ENCODE assay signal across 10 cellular contexts in the genomic region with DNA sequence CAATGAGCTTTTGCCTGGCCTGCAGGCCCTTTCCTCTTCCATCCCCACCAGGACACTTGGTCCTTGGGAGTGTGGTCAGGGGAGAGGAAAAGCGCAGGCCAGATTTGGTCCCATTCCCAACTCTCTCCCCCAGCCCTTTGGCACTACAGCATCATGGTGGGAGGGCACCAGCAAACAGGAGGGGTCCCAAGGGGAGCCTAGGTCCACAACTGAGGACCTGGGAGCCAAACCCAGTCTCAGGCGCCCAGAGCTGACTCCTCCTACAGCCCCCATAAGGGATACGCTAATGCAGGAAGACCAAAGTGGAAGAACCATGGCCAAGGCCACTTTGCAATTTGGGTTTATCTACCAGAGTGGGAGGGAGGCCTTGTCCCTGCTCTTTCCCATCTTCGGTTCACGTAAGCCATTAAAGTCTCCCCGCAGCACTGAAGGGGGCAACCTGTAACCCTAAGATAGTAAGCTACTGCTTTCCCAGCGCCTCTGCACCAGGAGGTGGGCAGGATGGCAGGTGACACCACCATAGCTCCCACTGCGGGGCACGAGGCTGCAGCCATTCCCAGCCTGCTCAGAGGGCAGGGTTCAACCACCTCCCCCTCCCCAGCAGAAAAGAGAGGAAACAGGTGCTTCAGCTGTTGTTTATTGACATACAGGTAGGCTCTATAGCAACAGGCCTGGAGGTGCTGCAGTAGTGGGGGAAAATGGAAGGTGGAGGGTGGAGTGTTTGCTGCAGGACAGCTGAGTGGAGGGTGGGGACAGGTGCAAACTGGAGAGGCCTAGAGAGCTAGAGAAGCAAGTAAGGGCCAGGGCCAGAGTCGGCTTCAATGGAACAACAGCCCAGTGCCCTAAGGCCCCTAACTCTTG. TPM values are rescaled to one million over a fixed set of nuclear protein-coding genes. Genes with fewer than 3 reads are reported as not detected.
A peak's percentile ranks its signal among the peaks of the same experiment; 100 is the strongest.
DNase-seq lines count a peak whose midpoint lies in the region; ATAC-seq and TF ChIP-seq lines count a peak whose summit lies in the region.
"Had no signal": no experiment of that assay in that cellular context is flagged by ENCODE, and none has a peak within 500 bp of the region (broad histone marks: within the 10 kb centered on the region; RNA-seq: fewer than 3 reads in every experiment).

No MANE protein-coding gene starts in this region.

- H3K9me2 ChIP-seq in MM.1S (replicated peaks; ENCODE audit: insufficient read depth, low read length): no peaks in the 10 kb centered on the region

- H3K4me3 Mint-ChIP-seq in activated CD4-positive, alpha-beta T cell treated with anti-CD3 and anti-CD28 coated beads for 36 hours: peak overlapping the region; percentile 44
- H3K4me3 Mint-ChIP-seq in WTC11: peak overlapping the region; percentile 76

- H3F3A ChIP-seq in MM.1S (ENCODE audit: insufficient read depth, low read length): peaks cover 34% of the 10 kb centered on the region

- H3K4me2 ChIP-seq in MM.1S (ENCODE audit: low read depth, low read length) (peak overlapping the region; percentile 34; the same call in 1 of the 2 replicates), osteoblast (ENCODE audit: insufficient read depth, low read length) (peak overlapping the region; percentile 54)

- DNase-seq in activated CD4-positive, alpha-beta T cell treated with anti-CD3 and anti-CD28 coated beads for 36 hours: peak; percentile 39
- DNase-seq in activated CD4-positive, alpha-beta T cell treated with anti-CD3 and anti-CD28 coated beads for 1 hour: no peak
- DNase-seq in MM.1S (no peak), WTC11 (ENCODE audit: low spot score) (no peak), osteoblast (ENCODE audit: insufficient read length, low spot score, missing footprints) (peak; percentile 72)
- DNase-seq in effector CD8-positive, alpha-beta T cell (lab: John Stamatoyannopoulos, UW): no peak
- DNase-seq: activated CD8-positive, alpha-beta memory T cell treated with anti-CD3 and anti-CD28 coated beads, Interleukin-2, amount 50 U/mL, for 4 hours; NCI-H1092 had no signal

- POLR2A ChIA-PET in activated CD4-positive, alpha-beta T cell treated with anti-CD3 and anti-CD28 coated beads for 36 hours (lab: Charles Lee): interaction anchor here (1.0 to 1.5 kb wide), 2 partner anchors 28 to 32 kb away, joined by 3 to 8 read pairs; partner anchors contain the start of gene PKM
- POLR2A ChIA-PET in WTC11 (lab: Charles Lee): interaction anchor here (1.3 to 1.5 kb wide), 4 partner anchors 21 to 33 kb away, joined by 3 to 8 read pairs (median 4); no protein-coding TSS in a partner anchor

- H3K4me3 ChIP-seq in MM.1S (ENCODE audit: low read length): no peak overlapping the region
- no peak overlapping the region for H3K4me3 ChIP-seq in osteoblast (ENCODE audit: insufficient read depth, low read length)

- H2AFZ ChIP-seq in MM.1S (ENCODE audit: low read length) (no peak overlapping the region), osteoblast (ENCODE audit: low read length) (no peak overlapping the region)

- peaks cover 19% of the 10 kb centered on the region for H3K4me1 Mint-ChIP-seq in activated CD4-positive, alpha-beta T cell treated with anti-CD3 and anti-CD28 coated beads for 36 hours
- H3K4me1 Mint-ChIP-seq in WTC11: peaks cover 34% of the 10 kb centered on the region

- no peaks in the 10 kb centered on the region for H3K9me3 Mint-ChIP-seq in activated CD4-positive, alpha-beta T cell treated with anti-CD3 and anti-CD28 coated beads for 36 hours (ENCODE audit: low read depth)
- H3K9me3 Mint-ChIP-seq in WTC11: no peaks in the 10 kb centered on the region

- H3K27me3 Mint-ChIP-seq in activated CD4-positive, alpha-beta T cell treated with anti-CD3 and anti-CD28 coated beads for 36 hours: peaks cover 12% of the 10 kb centered on the region
- peaks cover 31% of the 10 kb centered on the region for H3K27me3 Mint-ChIP-seq in WTC11 (ENCODE audit: low read depth)

- no peak for TF ChIP-seq CTCF in MM.1S (IDR thresholded peaks at IDR 0.05; ENCODE audit: low read length)
- no peak for TF ChIP-seq CTCF in WTC11 (IDR thresholded peaks at IDR 0.05)
- TF ChIP-seq CTCF in osteoblast (IDR thresholded peaks at IDR 0.05; ENCODE audit: extremely low read depth, low read depth, low read length): no peak

- H3K36me3 Mint-ChIP-seq in activated CD4-positive, alpha-beta T cell treated with anti-CD3 and anti-CD28 coated beads for 36 hours (ENCODE audit: low read depth): peaks cover 54% of the 10 kb centered on the region
- H3K36me3 Mint-ChIP-seq in WTC11: peaks cover 51% of the 10 kb centered on the region

- intact Hi-C loops in activated CD4-positive, alpha-beta T cell treated with anti-CD3 and anti-CD28 coated beads for 36 hours (cut with DNase I, micrococcal nuclease): loop anchor here (1.0 to 5.0 kb wide), 6 partner anchors 30 to 178 kb away; partner anchors contain the start of genes PARP6 (in 2 of the 2), HEXA (in 1 of the 2) and PKM (in 1 of the 2)

- H3K27ac ChIP-seq in MM.1S (ENCODE audit: low read length) (no peak overlapping the region), osteoblast (ENCODE audit: low read depth, low read length) (no peak overlapping the region)

- H3K27ac Mint-ChIP-seq in activated CD4-positive, alpha-beta T cell treated with anti-CD3 and anti-CD28 coated beads for 36 hours: peak overlapping the region; percentile 37
- H3K27ac Mint-ChIP-seq in WTC11: peak overlapping the region; percentile 32

- H3K4me1 ChIP-seq in MM.1S (ENCODE audit: low read length) (peaks cover 29% of the 10 kb centered on the region), osteoblast (ENCODE audit: insufficient read depth, low read length) (peaks cover 10% of the 10 kb centered on the region)

- ATAC-seq in activated CD4-positive, alpha-beta T cell treated with anti-CD3 and anti-CD28 coated beads for 36 hours: peak; percentile 11
- no peak for ATAC-seq in WTC11
- no peak for ATAC-seq in HG02973 (IDR thresholded peaks at IDR 0.05; ENCODE audit: unreplicated experiment)
- no peak for ATAC-seq in HG02870 (IDR thresholded peaks at IDR 0.05; ENCODE audit: unreplicated experiment)

- no peaks in the 10 kb centered on the region for H3K9me3 ChIP-seq in MM.1S (replicated peaks; ENCODE audit: insufficient read depth, low read length)
- H3K9me3 ChIP-seq in osteoblast (ENCODE audit: low read depth, low read length): no peaks in the 10 kb centered on the region

- CTCF ChIA-PET in activated CD4-positive, alpha-beta T cell treated with anti-CD3 and anti-CD28 coated beads for 36 hours (lab: Charles Lee): interaction anchor here (0.6 to 3.8 kb wide), 10 partner anchors 14 to 1836 kb away, joined by 3 to 22 read pairs (median 3); no protein-coding TSS in a partner anchor
- CTCF ChIA-PET in WTC11 (lab: Charles Lee): interaction anchor here (0.8 to 2.7 kb wide), 12 partner anchors 10 to 114 kb away, joined by 3 to 19 read pairs (median 5); partner anchors contain the start of gene PKM

- H3K36me3 ChIP-seq in MM.1S (replicated peaks; ENCODE audit: insufficient read depth, low read length): peaks cover 12% of the 10 kb centered on the region
- peaks cover 56% of the 10 kb centered on the region for H3K36me3 ChIP-seq in osteoblast (ENCODE audit: insufficient read depth, low read length)

- 0 out of 2 replicates have a peak, but pooled peaks cover 4% of the 10 kb centered on the region for H3K27me3 ChIP-seq in MM.1S (replicated peaks; ENCODE audit: insufficient read depth, low read length)
- no peaks in the 10 kb centered on the region for H3K27me3 ChIP-seq in osteoblast (ENCODE audit: insufficient read depth, low read length)

- H4K20me1 ChIP-seq in MM.1S (ENCODE audit: insufficient read depth, low read length) (peaks cover 7% of the 10 kb centered on the region; the same call in 1 of the 2 replicates), osteoblast (ENCODE audit: insufficient read depth, low read length) (peaks cover 62% of the 10 kb centered on the region)

- no peaks in the 10 kb centered on the region for H3K79me2 ChIP-seq in MM.1S (ENCODE audit: low read length)
- peaks cover 11% of the 10 kb centered on the region for H3K79me2 ChIP-seq in osteoblast (ENCODE audit: insufficient read depth, low read length)

- no peak overlapping the region for H3K9ac ChIP-seq in MM.1S (ENCODE audit: low read length)

TF ChIP-seq in WTC11, 78 proteins besides CTCF, POLR2A, EP300 and RAD21 (continues in another document):
- TF ChIP-seq, protein P1, sequence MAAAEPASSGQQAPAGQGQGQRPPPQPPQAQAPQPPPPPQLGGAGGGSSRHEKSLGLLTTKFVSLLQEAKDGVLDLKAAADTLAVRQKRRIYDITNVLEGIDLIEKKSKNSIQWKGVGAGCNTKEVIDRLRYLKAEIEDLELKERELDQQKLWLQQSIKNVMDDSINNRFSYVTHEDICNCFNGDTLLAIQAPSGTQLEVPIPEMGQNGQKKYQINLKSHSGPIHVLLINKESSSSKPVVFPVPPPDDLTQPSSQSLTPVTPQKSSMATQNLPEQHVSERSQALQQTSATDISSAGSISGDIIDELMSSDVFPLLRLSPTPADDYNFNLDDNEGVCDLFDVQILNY (CRISPR knock-in tag; IDR thresholded peaks at IDR 0.05): no peak
- TF ChIP-seq ZNF263 (CRISPR knock-in tag; IDR thresholded peaks at IDR 0.05; ENCODE audit: low read depth): no peak
- TF ChIP-seq ZBTB21 (CRISPR knock-in tag; IDR thresholded peaks at IDR 0.05; ENCODE audit: borderline replicate concordance): no peak
- TF ChIP-seq CREM (CRISPR knock-in tag; IDR thresholded peaks at IDR 0.05): no peak
- TF ChIP-seq CREB1 (CRISPR knock-in tag; IDR thresholded peaks at IDR 0.05): no peak
- TF ChIP-seq ATF1 (CRISPR knock-in tag; IDR thresholded peaks at IDR 0.05): no peak
- TF ChIP-seq, protein P2, sequence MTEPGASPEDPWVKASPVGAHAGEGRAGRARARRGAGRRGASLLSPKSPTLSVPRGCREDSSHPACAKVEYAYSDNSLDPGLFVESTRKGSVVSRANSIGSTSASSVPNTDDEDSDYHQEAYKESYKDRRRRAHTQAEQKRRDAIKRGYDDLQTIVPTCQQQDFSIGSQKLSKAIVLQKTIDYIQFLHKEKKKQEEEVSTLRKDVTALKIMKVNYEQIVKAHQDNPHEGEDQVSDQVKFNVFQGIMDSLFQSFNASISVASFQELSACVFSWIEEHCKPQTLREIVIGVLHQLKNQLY (CRISPR knock-in tag; IDR thresholded peaks at IDR 0.05): no peak

RNA-seq across cellular contexts. Expression of gene GRAMD2A, which starts 1.1 kb away (rescaled TPM):
- total RNA-seq in activated CD4-positive, alpha-beta T cell treated with anti-CD3 and anti-CD28 coated beads for 36 hours: under 1 TPM in 1 of 2 experiments, not detected in 1; 0.11 TPM
- total RNA-seq in WTC11 (2021) (1.8 to 2.6 TPM (median 1.9 TPM) in 3 replicates), osteoblast (not detected in 2 replicates)

RNA-seq across cellular contexts. Expression of gene PKM, which starts 32.4 kb away (rescaled TPM):
- total RNA-seq in activated CD4-positive, alpha-beta T cell treated with anti-CD3 and anti-CD28 coated beads for 36 hours: 1,000 to 10,000 TPM; 2,479 to 3,112 TPM
- 858 to 1,399 TPM (median 1,351 TPM) in 3 replicates for total RNA-seq in WTC11 (2021)
- 1,919 and 2,299 TPM in 2 replicates for total RNA-seq in osteoblast

Comparison
In these comparisons a context has a peak if more than half of its experiments do, and no peak if none do; other contexts are left out.
1. DNase-seq: peak in activated CD4-positive, alpha-beta T cell treated with anti-CD3 and anti-CD28 coated beads for 36 hours (single experiment) and osteoblast (single experiment); none in activated CD4-positive, alpha-beta T cell treated with anti-CD3 and anti-CD28 coated beads for 1 hour (single experiment), MM.1S (single experiment), WTC11 (single experiment) and effector CD8-positive, alpha-beta T cell (single experiment).